Comparison of ENCODE assay signal across 11 cellular contexts in the genomic region with DNA sequence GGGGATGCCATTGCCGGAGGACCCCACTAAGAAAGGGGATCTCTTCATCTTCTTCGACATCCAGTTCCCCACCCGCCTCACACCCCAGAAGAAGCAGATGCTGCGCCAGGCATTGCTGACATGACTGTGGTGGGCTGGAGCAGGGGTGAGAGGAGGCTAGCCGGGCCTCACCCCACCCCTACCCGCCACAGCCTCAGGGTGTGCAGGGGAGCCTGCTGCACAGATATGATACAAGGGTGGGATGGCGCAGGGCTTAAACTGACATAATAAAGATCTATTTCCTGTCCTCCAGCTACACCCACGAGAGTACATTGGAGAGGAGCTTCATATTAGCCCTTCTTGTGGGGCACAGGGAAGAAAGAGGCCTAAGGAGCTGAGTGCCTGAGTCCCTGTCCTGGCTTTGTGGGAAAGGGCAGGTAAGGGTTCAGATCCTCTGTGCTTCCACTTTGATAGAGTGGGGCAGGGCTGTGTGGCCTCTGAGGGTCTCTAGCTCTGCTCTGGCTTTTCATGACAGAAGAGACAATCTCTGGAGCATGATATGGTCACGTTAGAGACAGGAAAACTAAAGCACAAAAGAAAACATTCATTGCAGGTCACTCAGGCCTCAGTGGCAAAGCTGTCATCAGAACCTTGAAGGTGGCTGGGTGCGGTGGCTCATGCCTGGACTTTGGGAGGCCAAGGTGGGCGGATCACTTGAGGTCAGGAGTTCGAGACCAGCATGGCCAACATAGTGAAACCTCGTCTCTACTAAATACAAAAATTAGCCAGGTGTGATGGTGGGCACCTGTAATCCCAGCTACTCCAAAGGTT. TPM values are rescaled to one million over a fixed set of nuclear protein-coding genes. Genes with fewer than 3 reads are reported as not detected.
DNase-seq lines count a peak whose midpoint lies in the region; ATAC-seq and TF ChIP-seq lines count a peak whose summit lies in the region.
"Had no signal": no experiment of that assay in that cellular context is flagged by ENCODE, and none has a peak within 500 bp of the region (broad histone marks: within the 10 kb centered on the region; RNA-seq: fewer than 3 reads in every experiment).

No MANE protein-coding gene starts in this region.

- POLR2A ChIA-PET in CD8-positive, alpha-beta memory T cell (lab: Charles Lee), result interaction anchor here (0.9 to 8.8 kb wide), 7 partner anchors 11 to 201 kb away, joined by 3 to 150 read pairs (median 4); a partner anchor contains a TSS
- POLR2A ChIA-PET in activated CD8-positive, alpha-beta T cell treated with anti-CD3 and anti-CD28 coated beads for 36 hours (lab: Charles Lee), result interaction anchor here (0.6 to 16.4 kb wide), 7 partner anchors 11 to 350 kb away, joined by 3 to 269 read pairs (median 7); a partner anchor contains a TSS

- no peak overlapping the region for H3K4me3 ChIP-seq in CD8-positive, alpha-beta memory T cell (ENCODE audit: low read length)
- H3K4me3 ChIP-seq in MM.1S (ENCODE audit: low read length), result no peak overlapping the region

- peak overlapping the region; percentile 26 for H3K27ac ChIP-seq in CD8-positive, alpha-beta memory T cell (ENCODE audit: low read depth, low read length)
- no peak overlapping the region for H3K27ac ChIP-seq in MM.1S (ENCODE audit: low read length)

- H3K27me3 ChIP-seq in CD8-positive, alpha-beta memory T cell (ENCODE audit: insufficient read depth, low read length, poor library complexity, severe bottlenecking), result no peaks in the 10 kb centered on the region
- H3K27me3 ChIP-seq in MM.1S (replicated peaks; ENCODE audit: insufficient read depth, low read length), result no peaks in the 10 kb centered on the region

- peak; percentile 60 for ATAC-seq in activated CD8-positive, alpha-beta T cell treated with anti-CD3 and anti-CD28 coated beads for 36 hours
- no peak for ATAC-seq in GM18868 (IDR thresholded peaks at IDR 0.05; ENCODE audit: unreplicated experiment)

- no peaks in the 10 kb centered on the region for H3K9me3 Mint-ChIP-seq in CD8-positive, alpha-beta memory T cell
- no peaks in the 10 kb centered on the region for H3K9me3 Mint-ChIP-seq in activated CD8-positive, alpha-beta T cell treated with anti-CD3 and anti-CD28 coated beads for 36 hours
- H3K9me3 Mint-ChIP-seq in mesothelial cell of epicardium, result no peaks in the 10 kb centered on the region

- H3K36me3 ChIP-seq in CD8-positive, alpha-beta memory T cell (ENCODE audit: insufficient read depth, low read length), result peaks cover 9% of the 10 kb centered on the region
- no peaks in the 10 kb centered on the region for H3K36me3 ChIP-seq in MM.1S (replicated peaks; ENCODE audit: insufficient read depth, low read length)

- intact Hi-C loops in activated CD8-positive, alpha-beta T cell treated with anti-CD3 and anti-CD28 coated beads for 36 hours (cut with micrococcal nuclease), result loop anchor here (5.0 kb wide), 1 partner anchor 37 kb away; a partner anchor contains a TSS

- H3K27ac Mint-ChIP-seq in CD8-positive, alpha-beta memory T cell, result peak overlapping the region; percentile 76 to 98 (median 94)
- H3K27ac Mint-ChIP-seq in activated CD8-positive, alpha-beta T cell treated with anti-CD3 and anti-CD28 coated beads for 36 hours, result peak overlapping the region; percentile 75
- peak overlapping the region; percentile 30 for H3K27ac Mint-ChIP-seq in mesothelial cell of epicardium

- TF ChIP-seq CTCF in activated CD8-positive, alpha-beta T cell treated with anti-CD3 and anti-CD28 coated beads for 36 hours (IDR thresholded peaks at IDR 0.05), result no peak
- TF ChIP-seq CTCF in mesothelial cell of epicardium (IDR thresholded peaks at IDR 0.05; ENCODE audit: unreplicated experiment) (no peak), MM.1S (IDR thresholded peaks at IDR 0.05; ENCODE audit: low read length) (no peak)

- H3K9me3 ChIP-seq in CD8-positive, alpha-beta memory T cell (ENCODE audit: low read length), result no peaks in the 10 kb centered on the region
- H3K9me3 ChIP-seq in MM.1S (replicated peaks; ENCODE audit: insufficient read depth, low read length), result no peaks in the 10 kb centered on the region

- H3F3A ChIP-seq in MM.1S (ENCODE audit: insufficient read depth, low read length), result peaks cover 25% of the 10 kb centered on the region; the same call in 1 of the 2 replicates

- CTCF ChIA-PET in CD8-positive, alpha-beta memory T cell (lab: Charles Lee), result interaction anchor here (1.1 to 4.3 kb wide), 5 partner anchors 11 to 201 kb away, joined by 3 to 40 read pairs (median 4); a partner anchor contains a TSS
- CTCF ChIA-PET in activated CD8-positive, alpha-beta T cell treated with anti-CD3 and anti-CD28 coated beads for 36 hours (lab: Charles Lee), result interaction anchor here (0.8 to 3.0 kb wide), 6 partner anchors 9 to 85 kb away, joined by 3 to 13 read pairs (median 3); no protein-coding TSS in a partner anchor

- DNase-seq in CD8-positive, alpha-beta memory T cell, result peak in 4 of 5 donors; percentile 36 to 71 (median 58)
- peak; percentile 45 for DNase-seq in HT-29 (ENCODE audit: low spot score)
- peak; percentile 67 for DNase-seq in activated CD8-positive, alpha-beta T cell treated with anti-CD3 and anti-CD28 coated beads for 36 hours
- DNase-seq in mesothelial cell of epicardium (ENCODE audit: low spot score in 2 of 2, unreplicated experiment in 2 of 2), result no peak
- no peak for DNase-seq in MM.1S
- DNase-seq in NCI-H1694 (lab: John Stamatoyannopoulos, UW), result no peak
- no peak for DNase-seq in GF-D8 (lab: John Stamatoyannopoulos, UW)
- DNase-seq: glutamatergic neuron, NCI-H187 treated with DMSO at 0.1 percent for 48 hours had no signal

- no peaks in the 10 kb centered on the region for H4K20me1 ChIP-seq in MM.1S (ENCODE audit: insufficient read depth, low read length)

- no peak overlapping the region for H3K4me2 ChIP-seq in MM.1S (ENCODE audit: low read depth, low read length)

- no peaks in the 10 kb centered on the region for H3K9me2 ChIP-seq in MM.1S (replicated peaks; ENCODE audit: insufficient read depth, low read length)

- H2AFZ ChIP-seq in MM.1S (ENCODE audit: low read length), result no peak overlapping the region

- H3K79me2 ChIP-seq in MM.1S (ENCODE audit: low read length), result no peaks in the 10 kb centered on the region

- H3K4me1 Mint-ChIP-seq in CD8-positive, alpha-beta memory T cell, result peaks cover 71 to 90% (median 81%) of the 10 kb centered on the region in 3 donors
- H3K4me1 Mint-ChIP-seq in activated CD8-positive, alpha-beta T cell treated with anti-CD3 and anti-CD28 coated beads for 36 hours (ENCODE audit: low read depth), result peaks cover 72% of the 10 kb centered on the region
- peaks cover 8% of the 10 kb centered on the region for H3K4me1 Mint-ChIP-seq in mesothelial cell of epicardium

- peak overlapping the region in 6 of 7 donors; percentile 3 to 81 (median 58) for H3K4me3 Mint-ChIP-seq in CD8-positive, alpha-beta memory T cell
- no peak overlapping the region for H3K4me3 Mint-ChIP-seq in activated CD8-positive, alpha-beta T cell treated with anti-CD3 and anti-CD28 coated beads for 36 hours
- H3K4me3 Mint-ChIP-seq in mesothelial cell of epicardium, result no peak overlapping the region

- peaks cover 87% of the 10 kb centered on the region for H3K4me1 ChIP-seq in CD8-positive, alpha-beta memory T cell (ENCODE audit: insufficient read depth, low read length)
- peaks cover 20% of the 10 kb centered on the region for H3K4me1 ChIP-seq in MM.1S (ENCODE audit: low read length)

- peaks cover 6 to 17% (median 11%) of the 10 kb centered on the region in 3 donors for H3K36me3 Mint-ChIP-seq in CD8-positive, alpha-beta memory T cell
- H3K36me3 Mint-ChIP-seq in activated CD8-positive, alpha-beta T cell treated with anti-CD3 and anti-CD28 coated beads for 36 hours (ENCODE audit: low read depth), result peaks cover 24% of the 10 kb centered on the region
- H3K36me3 Mint-ChIP-seq in mesothelial cell of epicardium, result peaks cover 1% of the 10 kb centered on the region

- no peak overlapping the region for H3K9ac ChIP-seq in MM.1S (ENCODE audit: low read length)

- H3K27me3 Mint-ChIP-seq in CD8-positive, alpha-beta memory T cell, result no peaks in the 10 kb centered on the region
- no peaks in the 10 kb centered on the region for H3K27me3 Mint-ChIP-seq in activated CD8-positive, alpha-beta T cell treated with anti-CD3 and anti-CD28 coated beads for 36 hours
- no peaks in the 10 kb centered on the region for H3K27me3 Mint-ChIP-seq in mesothelial cell of epicardium (ENCODE audit: low read depth)

RNA-seq across cellular contexts. Expression of a gene that starts 12.4 kb away (rescaled TPM):
- 100 to 1,000 TPM; 279 to 295 TPM for total RNA-seq in CD8-positive, alpha-beta memory T cell
- 962 TPM for polyA plus RNA-seq in CD8-positive, alpha-beta memory T cell
- 76.8 and 89.4 TPM in 2 replicates for total RNA-seq in HT-29 (2014; rRNA removed; shearing (Covaris generic))
- total RNA-seq in activated CD8-positive, alpha-beta T cell treated with anti-CD3 and anti-CD28 coated beads for 36 hours, result 100 to 1,000 TPM; 244 to 252 TPM
- total RNA-seq in mesothelial cell of epicardium, result 27.1 to 31.5 TPM (median 27.7 TPM) in 3 replicates

RNA-seq across cellular contexts. Expression of a gene that starts 19.4 kb away (rescaled TPM):
- under 1 TPM; 0.31 to 0.44 TPM for total RNA-seq in CD8-positive, alpha-beta memory T cell
- polyA plus RNA-seq in CD8-positive, alpha-beta memory T cell, result not detected
- 0.46 TPM in 1 of 2 replicates, not detected in the other for total RNA-seq in HT-29 (2014; rRNA removed; shearing (Covaris generic))
- under 1 TPM in 1 of 2 experiments, not detected in 1; 0.18 TPM for total RNA-seq in activated CD8-positive, alpha-beta T cell treated with anti-CD3 and anti-CD28 coated beads for 36 hours
- total RNA-seq in mesothelial cell of epicardium, result 0.59 to 0.75 TPM (median 0.60 TPM) in 3 replicates
- polyA plus RNA-seq: liver had no signal

RNA-seq across cellular contexts. Expression of a gene that starts 38.7 kb away (rescaled TPM):
- 1 to 10 TPM; 2.8 to 2.9 TPM for total RNA-seq in CD8-positive, alpha-beta memory T cell
- 0.36 TPM for polyA plus RNA-seq in CD8-positive, alpha-beta memory T cell
- total RNA-seq in HT-29 (2014; rRNA removed; shearing (Covaris generic)), result 0.64 and 0.76 TPM in 2 replicates
- 1 to 10 TPM; 1.5 to 2.2 TPM for total RNA-seq in activated CD8-positive, alpha-beta T cell treated with anti-CD3 and anti-CD28 coated beads for 36 hours
- 4.1 to 5.8 TPM (median 4.5 TPM) in 3 replicates for total RNA-seq in mesothelial cell of epicardium

Comparison
In these comparisons a context has a peak if more than half of its experiments do, and no peak if none do; other contexts are left out.
1. DNase-seq: peak in CD8-positive, alpha-beta memory T cell (4 of 5), HT-29 (single experiment) and activated CD8-positive, alpha-beta T cell treated with anti-CD3 and anti-CD28 coated beads for 36 hours (single experiment); none in mesothelial cell of epicardium (0 of 2), MM.1S (single experiment), NCI-H1694 (single experiment) and GF-D8 (single experiment).
2. H3K27ac Mint-ChIP-seq: peak in every context shown above with its lines; median percentile 94 in CD8-positive, alpha-beta memory T cell; 75 in activated CD8-positive, alpha-beta T cell treated with anti-CD3 and anti-CD28 coated beads for 36 hours; 30 in mesothelial cell of epicardium.
3. H3K4me3 Mint-ChIP-seq: peak in CD8-positive, alpha-beta memory T cell (6 of 7); none in activated CD8-positive, alpha-beta T cell treated with anti-CD3 and anti-CD28 coated beads for 36 hours (single experiment) and mesothelial cell of epicardium (single experiment).